ENCODE assay signal across 1 cellular context in genomic region chr2:199851499-199851816, GRCh38.
TF ChIP-seq lines count a peak whose summit lies in the region.

No MANE protein-coding gene starts in this region.

TF ChIP-seq in HCT116, 20 proteins besides CTCF, POLR2A, EP300 and RAD21 (continued from another document):
- no peak for TF ChIP-seq ZBTB33 (IDR thresholded peaks at IDR 0.05; ENCODE audit: extremely low read depth, insufficient replicate concordance, low read length)
- no peak for TF ChIP-seq SP1 (IDR thresholded peaks at IDR 0.05; ENCODE audit: low read depth)
- TF ChIP-seq CEBPB (IDR thresholded peaks at IDR 0.05; ENCODE audit: low read depth) = no peak
- TF ChIP-seq ELF1 (IDR thresholded peaks at IDR 0.05; ENCODE audit: borderline replicate concordance, low read depth) = no peak
- no peak for TF ChIP-seq CBX3 (IDR thresholded peaks at IDR 0.05; ENCODE audit: low read depth)
- no peak for TF ChIP-seq EGR1 (IDR thresholded peaks at IDR 0.05; ENCODE audit: low read depth)
- TF ChIP-seq FOSL1 (IDR thresholded peaks at IDR 0.05; ENCODE audit: low read depth) = no peak
- TF ChIP-seq YY1 (IDR thresholded peaks at IDR 0.05; ENCODE audit: extremely low read depth, insufficient replicate concordance, low read depth, low read length) = no peak
- TF ChIP-seq ZNF274 (IDR thresholded peaks at IDR 0.05; ENCODE audit: low read depth, low read length) = no peak
